Comparison of ENCODE assay signal across 8 cellular contexts in genomic region chr14:68792022-68792829, GRCh38. TPM values are rescaled to one million over a fixed set of nuclear protein-coding genes. Genes with fewer than 3 reads are reported as not detected.
A peak's percentile ranks its signal among the peaks of the same experiment; 100 is the strongest.
DNase-seq lines count a peak whose midpoint lies in the region; ATAC-seq and TF ChIP-seq lines count a peak whose summit lies in the region.

No MANE protein-coding gene starts in this region.

- no peak for TF ChIP-seq EP300 in tibial nerve (IDR thresholded peaks at IDR 0.05)

- peaks cover 4% of the 10 kb centered on the region in 2 donors for H3K4me1 ChIP-seq in breast epithelium
- peaks cover 0 to 6% of the 10 kb centered on the region in 2 donors for H3K4me1 ChIP-seq in lung (ENCODE audit: control insufficient read depth in 2 of 2, insufficient read depth in 2 of 2, low read length in 2 of 2)
- peaks cover 0 to 25% (median 19%) of the 10 kb centered on the region in 4 donors for H3K4me1 ChIP-seq in tibial nerve

- no peaks in the 10 kb centered on the region for H3K9me3 ChIP-seq in breast epithelium
- H3K9me3 ChIP-seq in lung (ENCODE audit: control insufficient read depth in 2 of 2, insufficient read depth in 1 of 2, low read length in 1 of 2): no peaks in the 10 kb centered on the region
- no peaks in the 10 kb centered on the region for H3K9me3 ChIP-seq in tibial nerve

- TF ChIP-seq POLR2A in breast epithelium (IDR thresholded peaks at IDR 0.05) (no peak), tibial nerve (IDR thresholded peaks at IDR 0.05) (no peak)

- intact Hi-C loops in breast epithelium (cut with DNase I; ENCODE audit: low total_unique reads): loop anchor here (10.0 kb wide), 1 partner anchor 227 kb away; no protein-coding TSS in a partner anchor

- 0 to 1% methylated on average over 35 of the region's 35 CpGs for WGBS in lung, 2 donors
- WGBS in tibial nerve, 2 donors: 1% methylated on average over 34 to 35 of the region's 35 CpGs

- ATAC-seq in lung (ENCODE audit: insufficient read depth, low FRiP score): no peak
- ATAC-seq in HG02642 (IDR thresholded peaks at IDR 0.05; ENCODE audit: poor library complexity, unreplicated experiment): no peak
- ATAC-seq in HG03135 (IDR thresholded peaks at IDR 0.05; ENCODE audit: unreplicated experiment): no peak

- DNase-seq in D341Med (ENCODE audit: low spot score): peak; percentile 35
- DNase-seq in NAMALWA (ENCODE audit: low spot score): peak; percentile 42
- DNase-seq in breast epithelium (ENCODE audit: low spot score in 2 of 2): peak in 1 of 2 donors; percentile 34
- DNase-seq in lung (ENCODE audit: low spot score): peak; percentile 51
- no peak for DNase-seq in tibial nerve (ENCODE audit: low spot score in 2 of 2)
- DNase-seq in NCI-H2196 treated with DMSO at 0.1 percent for 48 hours (lab: John Stamatoyannopoulos, UW; ENCODE audit: unreplicated experiment): no peak

- H3K4me3 ChIP-seq in breast epithelium (peak overlapping the region; percentile 80 to 95 (median 94)), lung (peak overlapping the region; percentile 94), tibial nerve (peak overlapping the region; percentile 59 to 94 (median 62))

- H3K27me3 ChIP-seq in breast epithelium: no peaks in the 10 kb centered on the region
- H3K27me3 ChIP-seq in lung (ENCODE audit: control insufficient read depth, insufficient read depth): no peaks in the 10 kb centered on the region
- no peaks in the 10 kb centered on the region for H3K27me3 ChIP-seq in tibial nerve

- TF ChIP-seq CTCF in breast epithelium (IDR thresholded peaks at IDR 0.05) (no peak), lung (IDR thresholded peaks at IDR 0.05; ENCODE audit: control extremely low read depth, extremely low read depth) (no peak), tibial nerve (IDR thresholded peaks at IDR 0.05) (no peak)

- H3K27ac ChIP-seq in breast epithelium (peak overlapping the region; percentile 98 to 100), lung (ENCODE audit: low read depth in 1 of 2, low read length in 1 of 2) (peak overlapping the region; percentile 93 to 95), tibial nerve (peak overlapping the region; percentile 94 to 99 (median 96))

- H3K36me3 ChIP-seq in breast epithelium (peaks cover 10% of the 10 kb centered on the region), lung (ENCODE audit: control insufficient read depth in 2 of 2, insufficient read depth in 2 of 2, low read length in 2 of 2) (peaks cover 12 to 17% of the 10 kb centered on the region in 2 donors), tibial nerve (peaks cover 0 to 30% (median 13%) of the 10 kb centered on the region in 3 donors)

RNA-seq across cellular contexts. Expression of gene ZFP36L1, which starts 0.6 kb away (rescaled TPM):
- total RNA-seq in breast epithelium (100 to 1,000 TPM; 198 to 737 (median 492) TPM), lung (100 to 1,000 TPM; 245 to 289 TPM), tibial nerve (1,000 to 10,000 TPM in 1 of 4 donors, 100 to 1,000 TPM in 3; 298 to 1,137 (median 494) TPM)
- 100 to 1,000 TPM in 1 of 2 donors, 10 to 100 TPM in 1; 63.7 to 364 TPM for polyA plus RNA-seq in lung

Comparison
In these comparisons a context has a peak if more than half of its experiments do, and no peak if none do; other contexts are left out.
1. DNase-seq: peak in D341Med (single experiment), NAMALWA (single experiment) and lung (single experiment); none in tibial nerve (0 of 2) and NCI-H2196 treated with DMSO at 0.1 percent for 48 hours (single experiment).
2. Peak in every context shown above with its lines, with median percentiles within 50 percentile points of each other: H3K27ac ChIP-seq and H3K4me3 ChIP-seq.